In the genomic region with DNA sequence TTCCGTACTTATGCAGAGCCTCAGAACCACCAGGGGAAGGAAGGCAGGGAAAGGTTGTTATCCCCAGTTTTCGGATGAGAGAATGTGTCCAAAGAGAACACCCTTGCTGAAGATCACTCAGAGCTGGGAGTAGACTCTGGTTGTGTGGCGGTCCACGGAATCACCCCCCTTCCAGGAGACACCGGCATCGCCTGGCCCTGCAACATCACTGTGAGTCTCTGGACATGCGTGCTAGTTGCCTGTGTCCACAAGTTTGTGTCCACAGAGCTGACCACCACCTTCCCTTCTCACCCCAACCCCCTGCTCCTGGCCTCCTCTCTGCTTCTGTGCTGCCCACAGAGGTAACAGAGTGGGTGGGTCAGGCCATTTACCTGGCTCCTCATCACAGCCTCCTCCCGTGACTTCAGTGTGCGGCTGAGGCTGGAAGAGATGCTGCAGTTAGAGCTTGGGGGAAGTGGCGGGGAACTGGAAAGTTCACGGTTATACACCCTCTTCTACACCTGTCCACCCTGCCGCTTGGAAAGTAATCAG, we compare ENCODE assay signal across 30 cellular contexts. TPM values are rescaled to one million over a fixed set of nuclear protein-coding genes. Genes with fewer than 3 reads are reported as not detected.
"Had no signal": no experiment of that assay in that cellular context is flagged by ENCODE, and none has a peak within 500 bp of the region (broad histone marks: within the 10 kb centered on the region; RNA-seq: fewer than 3 reads in every experiment).

No MANE protein-coding gene starts in this region.

- DNase-seq: activated CD4-positive, alpha-beta T cell treated with anti-CD3 and anti-CD28 coated beads for 36 hours; activated CD4-positive, CD25-positive, alpha-beta regulatory T cell; activated CD8-positive, alpha-beta memory T cell treated with anti-CD3 and anti-CD28 coated beads, Interleukin-2, amount 10 ng/mL, durations not matched to agents 7 days and 5 days; activated CD8-positive, alpha-beta T cell treated with anti-CD3 and anti-CD28 coated beads, Interleukin-2, amount 10 ng/mL, durations not matched to agents 7 days and 5 days; activated gamma-delta T cell; activated naive CD4-positive, alpha-beta T cell treated with anti-CD3 and anti-CD28 coated beads, Interleukin-2, amount 10 ng/mL, durations not matched to agents 7 days and 5 days; activated naive CD8-positive, alpha-beta T cell treated with anti-CD3 and anti-CD28 coated beads, Interleukin-2, amount 10 ng/mL, durations not matched to agents 7 days and 5 days; cortex of kidney; immature natural killer cell; midbrain; naive thymus-derived CD8-positive, alpha-beta T cell; retina; sigmoid colon; small intestine; stimulated activated CD4-positive, alpha-beta T cell treated with anti-CD3 and anti-CD28 coated beads, Interleukin-15, amount 100 ng/mL, for 24 hours; stimulated activated naive CD4-positive, alpha-beta T cell treated with Interleukin-2 at 50 U/mL for 16 hours; testis; transverse colon had no signal

- FAIRE-seq: endothelial cell of umbilical vein, small intestine, urothelium cell line had no signal

- H3K27me3 ChIP-seq: ascending aorta, gastroesophageal sphincter, ovary, sigmoid colon, testis, transverse colon had no signal

- H3K36me3 ChIP-seq: ascending aorta, gastroesophageal sphincter, ovary, prostate gland, sigmoid colon, transverse colon had no signal

- ATAC-seq: activated CD4-positive, alpha-beta T cell treated with anti-CD3 and anti-CD28 coated beads for 36 hours; activated CD8-positive, alpha-beta memory T cell treated with anti-CD3 and anti-CD28 coated beads, Interleukin-2, amount 10 ng/mL, durations not matched to agents 7 days and 5 days; activated CD8-positive, alpha-beta T cell treated with anti-CD3 and anti-CD28 coated beads, Interleukin-2, amount 10 ng/mL, durations not matched to agents 7 days and 5 days; gastroesophageal sphincter; naive thymus-derived CD8-positive, alpha-beta T cell had no signal

- H3K4me3 ChIP-seq: ascending aorta, gastroesophageal sphincter, ovary, prostate gland, sigmoid colon, testis, transverse colon had no signal

- H3K4me1 ChIP-seq: ascending aorta, gastroesophageal sphincter, prostate gland, sigmoid colon had no signal

- H3K27ac ChIP-seq: ascending aorta, gastroesophageal sphincter, ovary, prostate gland, sigmoid colon, testis, transverse colon had no signal

- H3K9me3 ChIP-seq: ascending aorta, gastroesophageal sphincter, ovary, prostate gland, sigmoid colon, testis, transverse colon had no signal

RNA-seq across cellular contexts. Expression of gene MYBPH, which starts 7.3 kb away (rescaled TPM):
- total RNA-seq: activated CD4-positive, alpha-beta T cell treated with anti-CD3 and anti-CD28 coated beads for 36 hours; activated CD8-positive, alpha-beta memory T cell treated with anti-CD3 and anti-CD28 coated beads, Interleukin-2, amount 10 ng/mL, durations not matched to agents 7 days and 5 days; activated CD8-positive, alpha-beta T cell treated with anti-CD3 and anti-CD28 coated beads, Interleukin-2, amount 10 ng/mL, durations not matched to agents 7 days and 5 days; activated naive CD8-positive, alpha-beta T cell treated with anti-CD3 and anti-CD28 coated beads, Interleukin-2, amount 10 ng/mL, durations not matched to agents 7 days and 5 days; ascending aorta; cardiac septum; chondrocyte; endothelial cell of umbilical vein; gastroesophageal sphincter; kidney epithelial cell; lower leg skin; naive thymus-derived CD8-positive, alpha-beta T cell; sigmoid colon; T-helper 1 cell treated with Interleukin-12 subunit alpha and Interleukin-12 subunit beta and Interleukin-4 antibody, amounts not matched to agents 30 ng/mL and 1 ng/mL, for 36 hours; transverse colon had no signal
- polyA plus RNA-seq: endothelial cell of umbilical vein; esophagus; immature natural killer cell; naive thymus-derived CD8-positive, alpha-beta T cell; sigmoid colon; small intestine had no signal

RNA-seq across cellular contexts. Expression of gene CHI3L1, which starts 18.2 kb away (rescaled TPM):
- total RNA-seq: activated CD8-positive, alpha-beta memory T cell treated with anti-CD3 and anti-CD28 coated beads, Interleukin-2, amount 10 ng/mL, durations not matched to agents 7 days and 5 days; activated CD8-positive, alpha-beta T cell treated with anti-CD3 and anti-CD28 coated beads, Interleukin-2, amount 10 ng/mL, durations not matched to agents 7 days and 5 days; chondrocyte; endothelial cell of umbilical vein; naive thymus-derived CD8-positive, alpha-beta T cell; T-helper 1 cell treated with Interleukin-12 subunit alpha and Interleukin-12 subunit beta and Interleukin-4 antibody, amounts not matched to agents 30 ng/mL and 1 ng/mL, for 36 hours had no signal
- polyA plus RNA-seq: endothelial cell of umbilical vein; immature natural killer cell; naive thymus-derived CD8-positive, alpha-beta T cell had no signal

RNA-seq across cellular contexts. Expression of gene ADORA1, which starts 40.8 kb away (rescaled TPM):
- total RNA-seq: activated CD4-positive, alpha-beta T cell treated with anti-CD3 and anti-CD28 coated beads for 36 hours; activated CD8-positive, alpha-beta memory T cell treated with anti-CD3 and anti-CD28 coated beads, Interleukin-2, amount 10 ng/mL, durations not matched to agents 7 days and 5 days; activated CD8-positive, alpha-beta T cell treated with anti-CD3 and anti-CD28 coated beads, Interleukin-2, amount 10 ng/mL, durations not matched to agents 7 days and 5 days; activated naive CD8-positive, alpha-beta T cell treated with anti-CD3 and anti-CD28 coated beads, Interleukin-2, amount 10 ng/mL, durations not matched to agents 7 days and 5 days; endothelial cell of umbilical vein; naive thymus-derived CD8-positive, alpha-beta T cell; T-helper 1 cell treated with Interleukin-12 subunit alpha and Interleukin-12 subunit beta and Interleukin-4 antibody, amounts not matched to agents 30 ng/mL and 1 ng/mL, for 36 hours had no signal
- polyA plus RNA-seq: naive thymus-derived CD8-positive, alpha-beta T cell had no signal
